ENCODE assay signal across 21 cellular contexts in the genomic region with DNA sequence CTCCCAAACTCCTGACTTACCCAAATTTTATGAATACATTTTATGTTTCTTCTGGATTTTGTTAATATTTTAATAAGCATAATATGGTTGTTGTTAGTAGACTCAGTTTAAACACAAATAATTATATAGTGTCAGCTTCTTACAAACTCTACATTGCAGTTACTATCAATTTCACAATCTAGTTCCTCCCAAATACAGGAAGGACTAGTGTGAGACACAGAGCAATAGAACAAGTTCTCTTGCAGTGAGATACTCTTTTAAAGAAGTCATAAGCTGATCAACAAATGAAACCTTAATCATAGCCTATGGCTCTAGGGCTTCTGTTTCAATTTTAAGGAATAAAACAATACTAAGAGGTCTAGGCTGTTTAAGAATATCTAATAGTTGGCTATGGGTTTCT.
"Had no signal": no experiment of that assay in that cellular context is flagged by ENCODE, and none has a peak within 500 bp of the region (broad histone marks: within the 10 kb centered on the region; RNA-seq: fewer than 3 reads in every experiment).

No MANE protein-coding gene starts in this region.

- DNase-seq: dermis blood vessel endothelial cell; erythroblast; foreskin keratinocyte; immature natural killer cell; left lung; lower lobe of right lung; nucleus accumbens; ovary; sigmoid colon; stimulated activated CD4-positive, alpha-beta T cell treated with anti-CD3 and anti-CD28 coated beads, Interleukin-2, amount 100 ng/mL, for 24 hours; stimulated activated CD4-positive, alpha-beta T cell treated with anti-CD3 and anti-CD28 coated beads, Interleukin-4, amount 100 ng/mL, for 4 hours; stimulated activated naive B cell treated with anti-CD40 and anti-IgM and Interleukin-4, amounts not matched to agents 10 μg/mL and 1 μg/mL and 100 μg/mL, for 72 hours; stimulated activated naive CD8-positive, alpha-beta T cell treated with anti-CD3 and anti-CD28 coated beads, Interleukin-15, amount 100 ng/mL, for 72 hours; testis had no signal

- ATAC-seq: foreskin keratinocyte; left lung; lower lobe of right lung; natural killer cell treated with Interleukin-12 subunit alpha and Interleukin-12 subunit beta and Interleukin-15 and Interleukin-18, amount 100 ng/mL, for 72 hours; stimulated activated naive B cell treated with anti-CD40 and anti-IgM and Interleukin-4, amounts not matched to agents 10 μg/mL and 1 μg/mL and 100 μg/mL, for 72 hours; stimulated activated naive CD8-positive, alpha-beta T cell treated with anti-CD3 and anti-CD28 coated beads, Interleukin-15, amount 100 ng/mL, for 72 hours had no signal

- H3K36me3 Mint-ChIP-seq: immature natural killer cell; memory B cell; mesothelial cell of epicardium; natural killer cell treated with Interleukin-12 subunit alpha and Interleukin-12 subunit beta and Interleukin-15 and Interleukin-18, amount 100 ng/mL, for 72 hours; neural progenitor cell; stimulated activated naive B cell treated with anti-CD40 and anti-IgM and Interleukin-4, amounts not matched to agents 10 μg/mL and 1 μg/mL and 100 μg/mL, for 72 hours had no signal

- H3K27me3 ChIP-seq: foreskin keratinocyte, left lung, neural progenitor cell, ovary, right atrium auricular region, sigmoid colon, testis, tibial nerve had no signal

- H3K9me3 ChIP-seq: left lung, lower lobe of right lung, ovary, right atrium auricular region, sigmoid colon, testis, tibial nerve had no signal

- H3K27ac Mint-ChIP-seq: immature natural killer cell; memory B cell; mesothelial cell of epicardium; natural killer cell treated with Interleukin-12 subunit alpha and Interleukin-12 subunit beta and Interleukin-15 and Interleukin-18, amount 100 ng/mL, for 72 hours; neural progenitor cell; stimulated activated naive B cell treated with anti-CD40 and anti-IgM and Interleukin-4, amounts not matched to agents 10 μg/mL and 1 μg/mL and 100 μg/mL, for 72 hours; stimulated activated naive CD8-positive, alpha-beta T cell treated with anti-CD3 and anti-CD28 coated beads, Interleukin-15, amount 100 ng/mL, for 72 hours had no signal

- H3K4me1 ChIP-seq: foreskin keratinocyte, left lung, lower lobe of right lung, neural progenitor cell, right atrium auricular region, testis, tibial nerve had no signal

- H3K27ac ChIP-seq: foreskin keratinocyte, left lung, lower lobe of right lung, neural progenitor cell, ovary, right atrium auricular region, skin epidermis, testis, tibial nerve had no signal

- H3K4me3 ChIP-seq: left lung, lower lobe of right lung, neural progenitor cell, ovary, right atrium auricular region, sigmoid colon, skin epidermis, testis, tibial nerve had no signal

- H3K36me3 ChIP-seq: left lung, lower lobe of right lung, neural progenitor cell, ovary, right atrium auricular region, sigmoid colon, tibial nerve had no signal

- H3K4me1 Mint-ChIP-seq: immature natural killer cell; memory B cell; mesothelial cell of epicardium; neural progenitor cell; stimulated activated naive B cell treated with anti-CD40 and anti-IgM and Interleukin-4, amounts not matched to agents 10 μg/mL and 1 μg/mL and 100 μg/mL, for 72 hours; stimulated activated naive CD8-positive, alpha-beta T cell treated with anti-CD3 and anti-CD28 coated beads, Interleukin-15, amount 100 ng/mL, for 72 hours had no signal

- H3K4me3 Mint-ChIP-seq: immature natural killer cell; memory B cell; mesothelial cell of epicardium; natural killer cell treated with Interleukin-12 subunit alpha and Interleukin-12 subunit beta and Interleukin-15 and Interleukin-18, amount 100 ng/mL, for 72 hours; neural progenitor cell; stimulated activated naive B cell treated with anti-CD40 and anti-IgM and Interleukin-4, amounts not matched to agents 10 μg/mL and 1 μg/mL and 100 μg/mL, for 72 hours; stimulated activated naive CD8-positive, alpha-beta T cell treated with anti-CD3 and anti-CD28 coated beads, Interleukin-15, amount 100 ng/mL, for 72 hours had no signal

- H3K9me3 Mint-ChIP-seq: memory B cell; mesothelial cell of epicardium; neural progenitor cell; stimulated activated naive B cell treated with anti-CD40 and anti-IgM and Interleukin-4, amounts not matched to agents 10 μg/mL and 1 μg/mL and 100 μg/mL, for 72 hours; stimulated activated naive CD8-positive, alpha-beta T cell treated with anti-CD3 and anti-CD28 coated beads, Interleukin-15, amount 100 ng/mL, for 72 hours had no signal

- H3K27me3 Mint-ChIP-seq: natural killer cell treated with Interleukin-12 subunit alpha and Interleukin-12 subunit beta and Interleukin-15 and Interleukin-18, amount 100 ng/mL, for 72 hours had no signal
